ENCODE assay signal across 13 cellular contexts in genomic region chr1:54302951-54303843, GRCh38.
DNase-seq lines count a peak whose midpoint lies in the region; ATAC-seq and TF ChIP-seq lines count a peak whose summit lies in the region.
"Had no signal": no experiment of that assay in that cellular context is flagged by ENCODE, and none has a peak within 500 bp of the region (broad histone marks: within the 10 kb centered on the region; RNA-seq: fewer than 3 reads in every experiment).

No MANE protein-coding gene starts in this region.

- H3K79me1 ChIP-seq in H9 (ENCODE audit: insufficient read depth, low read depth, low read length, poor library complexity, severe bottlenecking), result peaks cover 6% of the 10 kb centered on the region

- intact Hi-C loops in natural killer cell (cut with micrococcal nuclease), result no loop called here

- no peak overlapping the region for H2BK120ac ChIP-seq in H9 (ENCODE audit: low read depth, low read length, poor library complexity, severe bottlenecking)

- no peak overlapping the region; the same call in 1 of the 2 replicates for H3K14ac ChIP-seq in H9 (ENCODE audit: insufficient read depth, low read length)

- no peak overlapping the region for H3K56ac ChIP-seq in H9 (ENCODE audit: insufficient read length, low read depth, low read length)

- no peaks in the 10 kb centered on the region for H3K9me3 ChIP-seq in H9 (ENCODE audit: control insufficient read depth, low read depth, low read length)
- H3K9me3 ChIP-seq: left lung had no signal

- H3K18ac ChIP-seq in H9 (ENCODE audit: insufficient read length, low read depth, low read length), result no peak overlapping the region

- H2BK20ac ChIP-seq in H9 (ENCODE audit: low read depth, low read length, poor library complexity, severe bottlenecking), result no peak overlapping the region

- TF ChIP-seq CTCF in H9 (conservative IDR thresholded peaks at IDR 0.05) (no peak), VCaP (conservative IDR thresholded peaks at IDR 0.05) (no peak), natural killer cell (IDR thresholded peaks at IDR 0.05) (no peak)

- no peak overlapping the region for H4K8ac ChIP-seq in H9 (replicated peaks; ENCODE audit: insufficient read length, low read depth, low read length)

- H3K4me3 Mint-ChIP-seq in H9 (no peak overlapping the region), natural killer cell (peak overlapping the region; percentile 62)
- H3K4me3 Mint-ChIP-seq: activated T-cell treated with anti-CD3 and anti-CD28 coated beads, Interleukin-2, amount 50 U/mL, for 72 hours; CD14-positive monocyte had no signal

- no peak overlapping the region for H2AFZ ChIP-seq in H9 (ENCODE audit: low read length)

- peaks cover 30% of the 10 kb centered on the region; the same call in 1 of the 2 replicates for H3K79me2 ChIP-seq in H9 (ENCODE audit: insufficient read depth, low read length)

- H3K36me3 Mint-ChIP-seq in H9 (ENCODE audit: insufficient read depth in 1 of 3, low read depth in 3 of 3) (peaks cover 0 to 12% (median 3%) of the 10 kb centered on the region in 3 experiments; a peak in 3 of 7 replicates), natural killer cell (no peaks in the 10 kb centered on the region)

- H3T11ph ChIP-seq in H9 (ENCODE audit: low read length), result no peak overlapping the region

- H3K4me1 ChIP-seq in H9 (ENCODE audit: insufficient read depth, low read length), result peaks cover 14% of the 10 kb centered on the region; the same call in 1 of the 2 replicates

- no peaks in the 10 kb centered on the region for H3K27me3 Mint-ChIP-seq in H9 (ENCODE audit: low read depth)
- H3K27me3 Mint-ChIP-seq in natural killer cell (ENCODE audit: low read depth in 2 of 2), result no peaks in the 10 kb centered on the region

- peak overlapping the region; percentile 54 to 89 (median 72); a peak in 6 of 7 replicates for H3K27ac Mint-ChIP-seq in H9
- H3K27ac Mint-ChIP-seq in natural killer cell, result peak overlapping the region; percentile 54 to 66
- H3K27ac Mint-ChIP-seq: activated T-cell treated with anti-CD3 and anti-CD28 coated beads, Interleukin-2, amount 50 U/mL, for 72 hours had no signal

- H2BK12ac ChIP-seq in H9 (ENCODE audit: insufficient read length, low read depth, low read length), result no peak overlapping the region

- peaks cover 3% of the 10 kb centered on the region for H4K20me1 ChIP-seq in H9 (ENCODE audit: control insufficient read depth, insufficient read depth, insufficient read length)

- no peaks in the 10 kb centered on the region for H3K27me3 ChIP-seq in H9 (ENCODE audit: insufficient read depth, low read length)
- H3K27me3 ChIP-seq: left lung had no signal

- H4K5ac ChIP-seq in H9 (ENCODE audit: insufficient read length, low read depth, low read length), result no peak overlapping the region

- no peak overlapping the region for H2AK5ac ChIP-seq in H9 (ENCODE audit: insufficient read length, low read length)

- no peak overlapping the region for H2BK15ac ChIP-seq in H9 (ENCODE audit: low read depth, low read length)

- DNase-seq in H9 (no peak), NCI-H146 (lab: John Stamatoyannopoulos, UW) (peak; percentile 96), natural killer cell (no peak), COLO829 (ENCODE audit: low spot score) (no peak), Kasumi-1 (lab: John Stamatoyannopoulos, UW) (no peak), SKM-1 (lab: John Stamatoyannopoulos, UW; ENCODE audit: unreplicated experiment) (no peak)
- DNase-seq: activated T-cell treated with anti-CD3 and anti-CD28 coated beads, Interleukin-2, amount 50 U/mL, for 72 hours; head of caudate nucleus; left lung had no signal

- H3K27ac ChIP-seq in H9 (ENCODE audit: insufficient read length, low read depth, low read length) (no peak overlapping the region), VCaP (peak overlapping the region; percentile 93)
- H3K27ac ChIP-seq: left lung, skin epidermis had no signal

- ATAC-seq in natural killer cell, result peak in 1 of 3 donors; percentile 34
- no peak for ATAC-seq in GM19397 (IDR thresholded peaks at IDR 0.05; ENCODE audit: unreplicated experiment)
- ATAC-seq: activated T-cell treated with anti-CD3 and anti-CD28 coated beads, Interleukin-2, amount 50 U/mL, for 72 hours; left lung had no signal

- H3K4me1 Mint-ChIP-seq in H9 (peaks cover 89 to 94% of the 10 kb centered on the region in 2 experiments), natural killer cell (peaks cover 94 to 96% of the 10 kb centered on the region in 2 donors)

- H3K9ac ChIP-seq in H9 (ENCODE audit: extremely low read depth, insufficient read length, low read length), result no peak overlapping the region

- no peak overlapping the region for H3K23ac ChIP-seq in H9 (ENCODE audit: insufficient read length, low read depth, low read length)

- no peaks in the 10 kb centered on the region for H3K23me2 ChIP-seq in H9 (ENCODE audit: insufficient read length, low read depth, low read length, poor library complexity, severe bottlenecking)

- H3K4ac ChIP-seq in H9 (ENCODE audit: low read depth, low read length), result no peak overlapping the region

- H3K9me3 Mint-ChIP-seq in H9 (peaks cover 0 to 4% of the 10 kb centered on the region in 2 experiments; a peak in 2 of 5 replicates), natural killer cell (no peaks in the 10 kb centered on the region)
- H3K9me3 Mint-ChIP-seq: activated T-cell treated with anti-CD3 and anti-CD28 coated beads, Interleukin-2, amount 50 U/mL, for 72 hours; CD14-positive monocyte had no signal

- no peak overlapping the region for H4K91ac ChIP-seq in H9 (ENCODE audit: insufficient read length, low read depth, low read length)

- no peak overlapping the region for H2BK5ac ChIP-seq in H9 (ENCODE audit: insufficient read length, low read length)

- WGBS in H9 (ENCODE audit: extremely low coverage, insufficient read length, low lambda C conversion rate), result no CpG with 5 or more reads among the region's 22 CpGs

- H3K4me2 ChIP-seq in H9 (ENCODE audit: insufficient read depth, insufficient read length, low read length), result no peak overlapping the region
